Comparison of ENCODE assay signal across 9 cellular contexts in genomic region chr6:99588618-99589289, GRCh38. TPM values are rescaled to one million over a fixed set of nuclear protein-coding genes. Genes with fewer than 3 reads are reported as not detected.
DNase-seq lines count a peak whose midpoint lies in the region; ATAC-seq and TF ChIP-seq lines count a peak whose summit lies in the region.
"Had no signal": no experiment of that assay in that cellular context is flagged by ENCODE, and none has a peak within 500 bp of the region (broad histone marks: within the 10 kb centered on the region; RNA-seq: fewer than 3 reads in every experiment).

No MANE protein-coding gene starts in this region.

- H3K9me3 ChIP-seq in Peyer's patch: no peaks in the 10 kb centered on the region

- H3K4me1 Mint-ChIP-seq in IgD-negative memory B cell (peaks cover 8 to 30% (median 21%) of the 10 kb centered on the region in 3 donors), glutamatergic neuron (ENCODE audit: low read depth, unreplicated experiment) (peaks cover 26% of the 10 kb centered on the region)

- TF ChIP-seq CTCF in Peyer's patch (IDR thresholded peaks at IDR 0.05) (peak in 4 of 6 experiments; percentile 14 to 51 (median 43)), glutamatergic neuron (IDR thresholded peaks at IDR 0.05; ENCODE audit: partially characterized antibody, unreplicated experiment) (no peak)

- H3K36me3 ChIP-seq in Peyer's patch: no peaks in the 10 kb centered on the region

- H3K27ac Mint-ChIP-seq in IgD-negative memory B cell (peak overlapping the region in 2 of 3 donors; percentile 6 to 53), glutamatergic neuron (ENCODE audit: unreplicated experiment) (peak overlapping the region; percentile 87)

- peaks cover 4 to 27% (median 6%) of the 10 kb centered on the region in 4 donors for H3K4me1 ChIP-seq in Peyer's patch

- H3K27ac ChIP-seq in Peyer's patch: no peak overlapping the region

- H3K4me3 Mint-ChIP-seq in IgD-negative memory B cell (peak overlapping the region; percentile 85 to 95 (median 92)), glutamatergic neuron (ENCODE audit: unreplicated experiment) (peak overlapping the region; percentile 89)

- peak; percentile 89 for DNase-seq in Daoy (ENCODE audit: low read depth)
- DNase-seq in Peyer's patch: peak; percentile 46 to 81 (median 73)
- DNase-seq in activated naive CD4-positive, alpha-beta T cell (lab: John Stamatoyannopoulos, UW): peak in 3 of 4 experiments; percentile 23 to 59 (median 46)
- peak; percentile 86 for DNase-seq in glutamatergic neuron
- DNase-seq in pons (ENCODE audit: low spot score): peak; percentile 52
- DNase-seq in SW 1271 (lab: John Stamatoyannopoulos, UW): no peak

- peak overlapping the region; percentile 37 to 56 (median 50) for H3K4me3 ChIP-seq in Peyer's patch

- H3K36me3 Mint-ChIP-seq in IgD-negative memory B cell (no peaks in the 10 kb centered on the region), glutamatergic neuron (ENCODE audit: unreplicated experiment) (peaks cover 4% of the 10 kb centered on the region)

- TF ChIP-seq POLR2A in Peyer's patch (IDR thresholded peaks at IDR 0.05): no peak

- peaks cover 0 to 28% of the 10 kb centered on the region in 2 donors for H3K27me3 ChIP-seq in Peyer's patch

- H3K27me3 Mint-ChIP-seq in IgD-negative memory B cell (peaks cover 46% of the 10 kb centered on the region), glutamatergic neuron (ENCODE audit: unreplicated experiment) (peaks cover 19% of the 10 kb centered on the region)

- H3K9me3 Mint-ChIP-seq in IgD-negative memory B cell: peaks cover 0 to 5% (median 0%) of the 10 kb centered on the region in 3 donors
- peaks cover 18% of the 10 kb centered on the region for H3K9me3 Mint-ChIP-seq in glutamatergic neuron (ENCODE audit: unreplicated experiment)

- ATAC-seq in GM21619 (IDR thresholded peaks at IDR 0.05; ENCODE audit: unreplicated experiment): peak; percentile 93

RNA-seq across cellular contexts. Expression of gene PRDM13, which starts 17.9 kb away (rescaled TPM):
- total RNA-seq in Daoy (2014; rRNA removed; shearing (Covaris generic)): 2.3 and 3.4 TPM in 2 replicates
- not detected for polyA plus RNA-seq in IgD-negative memory B cell
- total RNA-seq in Peyer's patch: not detected
- total RNA-seq in glutamatergic neuron (ENCODE audit: unreplicated experiment): 13.9 TPM
- total RNA-seq: glomerular endothelial cell had no signal

RNA-seq across cellular contexts. Expression of gene CCNC, which starts 20.3 kb away (rescaled TPM):
- 136 and 157 TPM in 2 replicates for total RNA-seq in Daoy (2014; rRNA removed; shearing (Covaris generic))
- 35.6 TPM for polyA plus RNA-seq in IgD-negative memory B cell
- total RNA-seq in Peyer's patch: 10 to 100 TPM; 35.8 to 45.5 (median 40.9) TPM
- 49.3 TPM for total RNA-seq in glutamatergic neuron (ENCODE audit: unreplicated experiment)

Comparison
In these comparisons a context has a peak if more than half of its experiments do, and no peak if none do; other contexts are left out.
1. DNase-seq: peak in Daoy (single experiment), Peyer's patch (3 of 3), activated naive CD4-positive, alpha-beta T cell (3 of 4), glutamatergic neuron (single experiment) and pons (single experiment); none in SW 1271 (0 of 2).